In the genomic region with DNA sequence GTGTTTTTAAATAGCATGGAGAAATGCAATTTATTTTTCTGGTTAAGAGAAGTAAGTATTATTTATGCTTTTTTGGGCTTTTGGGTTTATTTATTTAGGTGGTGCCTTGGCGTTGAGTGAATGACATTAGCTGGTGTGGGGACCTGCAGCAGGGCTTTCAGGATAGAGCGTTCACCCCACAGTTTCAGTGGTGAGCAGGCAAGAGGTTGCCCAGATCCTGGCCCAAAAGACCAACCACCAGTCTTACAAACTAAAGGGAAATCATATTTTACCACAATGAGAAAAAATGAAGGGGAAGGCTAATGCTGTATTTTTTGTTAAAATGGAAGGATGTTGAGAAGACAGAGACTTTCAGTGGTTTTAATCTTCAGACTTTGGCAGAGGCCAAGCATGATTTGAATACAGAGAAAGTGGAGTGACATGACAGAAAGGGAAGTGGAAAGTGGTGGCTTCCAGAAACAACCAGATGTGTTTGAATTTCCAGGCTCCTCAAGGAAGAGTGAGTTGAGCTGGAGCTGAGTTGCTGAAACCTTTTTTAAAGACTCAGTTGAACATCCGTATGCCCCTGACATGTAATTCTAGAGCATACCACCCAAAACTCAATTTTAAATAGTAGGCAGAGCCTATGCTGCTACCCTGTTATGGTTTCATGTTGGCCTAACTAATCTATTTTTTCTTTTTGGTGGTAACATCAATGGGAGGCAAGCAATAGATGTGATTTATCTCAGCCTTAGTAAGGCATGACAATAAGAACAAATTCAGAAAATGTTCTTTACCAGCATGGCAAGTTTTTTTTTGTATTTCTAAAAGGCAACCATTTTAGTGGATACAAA, we compare ENCODE assay signal across 9 cellular contexts.
DNase-seq lines count a peak whose midpoint lies in the region; ATAC-seq, FAIRE-seq and TF ChIP-seq lines count a peak whose summit lies in the region.
"Had no signal": no experiment of that assay in that cellular context is flagged by ENCODE, and none has a peak within 500 bp of the region (broad histone marks: within the 10 kb centered on the region; RNA-seq: fewer than 3 reads in every experiment).

No MANE protein-coding gene starts in this region.

- TF ChIP-seq POLR2A in tibial nerve (IDR thresholded peaks at IDR 0.05) (no peak), H54 (IDR thresholded peaks at IDR 0.05; ENCODE audit: low read depth, low read length) (no peak)

- H3K4me1 ChIP-seq in tibial nerve: peaks cover 0 to 61% (median 19%) of the 10 kb centered on the region in 4 donors

- no peak overlapping the region for H3K27ac Mint-ChIP-seq in activated CD4-positive, alpha-beta T cell treated with anti-CD3 and anti-CD28 coated beads for 36 hours
- H3K27ac Mint-ChIP-seq in activated T-helper 2 cell treated with anti-CD3 and anti-CD28 coated beads, Interferon-gamma antibody, Interleukin-2, Interleukin-4, amounts not matched to agents 10 μg/mL and 5 μg/mL and 100 μg/mL, durations not matched to agents 14 hours and 24 hours and 36 hours: peak overlapping the region; percentile 7

- POLR2A ChIA-PET in activated CD4-positive, alpha-beta T cell treated with anti-CD3 and anti-CD28 coated beads for 36 hours (lab: Charles Lee): no interaction called here

- no peak overlapping the region for H3K4me3 Mint-ChIP-seq in activated CD4-positive, alpha-beta T cell treated with anti-CD3 and anti-CD28 coated beads for 36 hours
- no peak overlapping the region for H3K4me3 Mint-ChIP-seq in activated T-helper 2 cell treated with anti-CD3 and anti-CD28 coated beads, Interferon-gamma antibody, Interleukin-2, Interleukin-4, amounts not matched to agents 10 μg/mL and 5 μg/mL and 100 μg/mL, durations not matched to agents 14 hours and 24 hours and 36 hours (ENCODE audit: low read depth)

- H3K27me3 Mint-ChIP-seq in activated CD4-positive, alpha-beta T cell treated with anti-CD3 and anti-CD28 coated beads for 36 hours: no peaks in the 10 kb centered on the region
- no peaks in the 10 kb centered on the region for H3K27me3 Mint-ChIP-seq in activated T-helper 2 cell treated with anti-CD3 and anti-CD28 coated beads, Interferon-gamma antibody, Interleukin-2, Interleukin-4, amounts not matched to agents 10 μg/mL and 5 μg/mL and 100 μg/mL, durations not matched to agents 14 hours and 24 hours and 36 hours (ENCODE audit: low read depth)

- H3K9me3 Mint-ChIP-seq in activated CD4-positive, alpha-beta T cell treated with anti-CD3 and anti-CD28 coated beads for 36 hours (ENCODE audit: low read depth): no peaks in the 10 kb centered on the region
- no peaks in the 10 kb centered on the region for H3K9me3 Mint-ChIP-seq in activated T-helper 2 cell treated with anti-CD3 and anti-CD28 coated beads, Interferon-gamma antibody, Interleukin-2, Interleukin-4, amounts not matched to agents 10 μg/mL and 5 μg/mL and 100 μg/mL, durations not matched to agents 14 hours and 24 hours and 36 hours

- no peaks in the 10 kb centered on the region for H3K9me3 ChIP-seq in tibial nerve

- ATAC-seq in activated CD4-positive, alpha-beta T cell treated with anti-CD3 and anti-CD28 coated beads for 36 hours: peak; percentile 30
- ATAC-seq in HG03064 (IDR thresholded peaks at IDR 0.05; ENCODE audit: low read depth, unreplicated experiment): peak; percentile 54
- ATAC-seq in left ventricle myocardium superior: no peak

- H3K4me3 ChIP-seq in tibial nerve: no peak overlapping the region

- no peaks in the 10 kb centered on the region for H3K27me3 ChIP-seq in tibial nerve

- H3K36me3 Mint-ChIP-seq in activated CD4-positive, alpha-beta T cell treated with anti-CD3 and anti-CD28 coated beads for 36 hours (ENCODE audit: low read depth): peaks cover 5% of the 10 kb centered on the region
- H3K36me3 Mint-ChIP-seq in activated T-helper 2 cell treated with anti-CD3 and anti-CD28 coated beads, Interferon-gamma antibody, Interleukin-2, Interleukin-4, amounts not matched to agents 10 μg/mL and 5 μg/mL and 100 μg/mL, durations not matched to agents 14 hours and 24 hours and 36 hours (ENCODE audit: low read depth): peaks cover under 1% of the 10 kb centered on the region

- DNase-seq in activated CD4-positive, alpha-beta T cell treated with anti-CD3 and anti-CD28 coated beads for 36 hours: no peak
- DNase-seq in activated CD4-positive, alpha-beta T cell treated with anti-CD3 and anti-CD28 coated beads for 48 hours: no peak
- no peak for DNase-seq in activated T-helper 2 cell treated with anti-CD3 and anti-CD28 coated beads, Interferon-gamma antibody, Interleukin-2, Interleukin-4, amounts not matched to agents 10 μg/mL and 5 μg/mL and 100 μg/mL, durations not matched to agents 14 hours and 24 hours and 36 hours (ENCODE audit: low spot score)
- DNase-seq in tibial nerve (ENCODE audit: low spot score in 2 of 2): no peak
- no peak for DNase-seq in left ventricle myocardium superior
- DNase-seq in H54 (ENCODE audit: insufficient read length, low spot score): no peak
- no peak for DNase-seq in HK-2 (ENCODE audit: unreplicated experiment)

- FAIRE-seq in H54 (lab: Jason Lieb, UNC): no peak
- FAIRE-seq: A204.1 had no signal

- peak overlapping the region in 3 of 4 donors; percentile 16 to 83 (median 83) for H3K27ac ChIP-seq in tibial nerve

- CTCF ChIA-PET in activated CD4-positive, alpha-beta T cell treated with anti-CD3 and anti-CD28 coated beads for 36 hours (lab: Charles Lee): no interaction called here

- no peaks in the 10 kb centered on the region for H3K36me3 ChIP-seq in tibial nerve

- TF ChIP-seq EP300 in tibial nerve (IDR thresholded peaks at IDR 0.05): no peak

- intact Hi-C loops in activated CD4-positive, alpha-beta T cell treated with anti-CD3 and anti-CD28 coated beads for 36 hours (cut with DNase I, micrococcal nuclease): no loop called here
- intact Hi-C loops in activated T-helper 2 cell treated with anti-CD3 and anti-CD28 coated beads, Interferon-gamma antibody, Interleukin-2, Interleukin-4, amounts not matched to agents 10 μg/mL and 5 μg/mL and 100 μg/mL, durations not matched to agents 14 hours and 24 hours and 36 hours (cut with micrococcal nuclease): no loop called here
- intact Hi-C loops in left ventricle myocardium superior (cut with micrococcal nuclease): no loop called here

- peaks cover 5% of the 10 kb centered on the region for H3K4me1 Mint-ChIP-seq in activated CD4-positive, alpha-beta T cell treated with anti-CD3 and anti-CD28 coated beads for 36 hours
- peaks cover 9% of the 10 kb centered on the region for H3K4me1 Mint-ChIP-seq in activated T-helper 2 cell treated with anti-CD3 and anti-CD28 coated beads, Interferon-gamma antibody, Interleukin-2, Interleukin-4, amounts not matched to agents 10 μg/mL and 5 μg/mL and 100 μg/mL, durations not matched to agents 14 hours and 24 hours and 36 hours (ENCODE audit: low read depth)

- 87 to 91% methylated on average over 3 of the region's 3 CpGs for WGBS in tibial nerve, 2 donors

- no peak for TF ChIP-seq CTCF in tibial nerve (IDR thresholded peaks at IDR 0.05)
